1 cellular context compared by ENCODE assay signal in the genomic region with DNA sequence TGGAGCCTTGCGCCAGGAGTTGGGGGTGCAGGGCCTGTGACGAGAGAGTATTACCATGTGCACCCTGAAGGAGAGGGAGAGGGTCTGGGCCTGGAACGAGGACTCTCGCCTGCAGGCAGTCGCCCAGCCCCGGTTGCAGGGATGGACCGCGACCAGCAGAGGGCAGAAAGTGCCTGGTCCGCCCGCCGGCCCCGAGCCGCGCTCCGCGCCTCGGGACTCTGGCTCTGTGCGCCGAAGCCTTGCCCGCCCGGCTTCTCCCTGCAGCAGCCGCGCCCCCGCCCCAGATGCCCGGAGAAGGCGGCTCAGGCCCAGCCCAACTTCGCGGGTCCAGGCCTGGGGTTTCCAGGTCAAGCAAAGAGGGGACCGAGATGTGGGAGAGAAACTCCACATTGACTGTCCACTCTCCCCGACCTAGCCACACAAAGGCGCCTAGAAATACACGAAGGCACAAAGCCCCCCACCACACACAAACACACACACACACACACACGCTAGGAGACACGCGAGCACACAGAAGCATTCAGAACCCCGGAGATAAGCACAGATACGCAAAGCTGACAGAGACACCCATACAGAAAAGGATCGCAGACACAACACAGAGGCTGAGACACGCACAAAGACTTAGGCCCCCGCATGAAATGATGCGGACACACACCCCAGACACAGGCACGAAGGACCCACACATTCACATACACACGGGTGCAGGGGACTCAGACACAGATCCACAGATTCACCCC.
TF ChIP-seq lines count a peak whose summit lies in the region.

No MANE protein-coding gene starts in this region.

TF ChIP-seq in HEK293, 187 proteins besides CTCF, POLR2A, EP300 and RAD21 (continued from another document and continues in another):
- TF ChIP-seq ZNF184 (tag by site-specific recombination; IDR thresholded peaks at IDR 0.05) (no peak), ZBTB21 (tag by site-specific recombination; IDR thresholded peaks at IDR 0.05) (no peak), WT1 (tag by site-specific recombination; IDR thresholded peaks at IDR 0.05) (no peak), ZNF202 (tag by site-specific recombination; IDR thresholded peaks at IDR 0.05; ENCODE audit: borderline replicate concordance) (no peak), ZNF473 (tag by site-specific recombination; IDR thresholded peaks at IDR 0.05) (no peak), ZNF23 (tag by site-specific recombination; IDR thresholded peaks at IDR 0.05; ENCODE audit: borderline replicate concordance) (no peak), ZNF701 (tag by site-specific recombination; IDR thresholded peaks at IDR 0.05) (no peak), ZBTB7A (tag by site-specific recombination; IDR thresholded peaks at IDR 0.05; ENCODE audit: low read depth) (peak; percentile 78; the same call in 1 of the 2 replicates), MEIS1 (CRISPR knock-in tag; IDR thresholded peaks at IDR 0.05; ENCODE audit: borderline replicate concordance) (no peak), ZNF214 (tag by site-specific recombination; IDR thresholded peaks at IDR 0.05; ENCODE audit: borderline replicate concordance) (no peak), FEZF1 (tag by site-specific recombination; IDR thresholded peaks at IDR 0.05) (no peak), ZNF707 (tag by site-specific recombination; IDR thresholded peaks at IDR 0.05) (no peak), ZNF558 (tag by site-specific recombination; IDR thresholded peaks at IDR 0.05) (no peak), ZNF654 (tag by site-specific recombination; IDR thresholded peaks at IDR 0.05; ENCODE audit: low read depth) (peak; percentile 42)
- TF ChIP-seq, protein P1, sequence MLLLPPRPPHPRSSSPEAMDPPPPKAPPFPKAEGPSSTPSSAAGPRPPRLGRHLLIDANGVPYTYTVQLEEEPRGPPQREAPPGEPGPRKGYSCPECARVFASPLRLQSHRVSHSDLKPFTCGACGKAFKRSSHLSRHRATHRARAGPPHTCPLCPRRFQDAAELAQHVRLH (tag by site-specific recombination; IDR thresholded peaks at IDR 0.05) = no peak
- TF ChIP-seq, protein P2, sequence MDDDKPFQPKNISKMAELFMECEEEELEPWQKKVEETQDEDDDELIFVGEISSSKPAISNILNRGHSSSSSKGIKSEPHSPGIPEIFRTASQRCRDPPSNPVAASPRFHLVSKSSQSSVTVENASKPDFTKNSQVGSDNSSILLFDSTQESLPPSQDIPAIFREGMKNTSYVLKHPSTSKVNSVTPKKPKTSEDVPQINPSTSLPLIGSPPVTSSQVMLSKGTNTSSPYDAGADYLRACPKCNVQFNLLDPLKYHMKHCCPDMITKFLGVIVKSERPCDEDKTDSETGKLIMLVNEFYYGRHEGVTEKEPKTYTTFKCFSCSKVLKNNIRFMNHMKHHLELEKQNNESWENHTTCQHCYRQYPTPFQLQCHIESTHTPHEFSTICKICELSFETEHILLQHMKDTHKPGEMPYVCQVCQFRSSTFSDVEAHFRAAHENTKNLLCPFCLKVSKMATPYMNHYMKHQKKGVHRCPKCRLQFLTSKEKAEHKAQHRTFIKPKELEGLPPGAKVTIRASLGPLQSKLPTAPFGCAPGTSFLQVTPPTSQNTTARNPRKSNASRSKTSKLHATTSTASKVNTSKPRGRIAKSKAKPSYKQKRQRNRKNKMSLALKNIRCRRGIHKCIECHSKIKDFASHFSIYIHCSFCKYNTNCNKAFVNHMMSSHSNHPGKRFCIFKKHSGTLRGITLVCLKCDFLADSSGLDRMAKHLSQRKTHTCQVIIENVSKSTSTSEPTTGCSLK (tag by site-specific recombination; IDR thresholded peaks at IDR 0.05) = no peak
- TF ChIP-seq, protein P3, sequence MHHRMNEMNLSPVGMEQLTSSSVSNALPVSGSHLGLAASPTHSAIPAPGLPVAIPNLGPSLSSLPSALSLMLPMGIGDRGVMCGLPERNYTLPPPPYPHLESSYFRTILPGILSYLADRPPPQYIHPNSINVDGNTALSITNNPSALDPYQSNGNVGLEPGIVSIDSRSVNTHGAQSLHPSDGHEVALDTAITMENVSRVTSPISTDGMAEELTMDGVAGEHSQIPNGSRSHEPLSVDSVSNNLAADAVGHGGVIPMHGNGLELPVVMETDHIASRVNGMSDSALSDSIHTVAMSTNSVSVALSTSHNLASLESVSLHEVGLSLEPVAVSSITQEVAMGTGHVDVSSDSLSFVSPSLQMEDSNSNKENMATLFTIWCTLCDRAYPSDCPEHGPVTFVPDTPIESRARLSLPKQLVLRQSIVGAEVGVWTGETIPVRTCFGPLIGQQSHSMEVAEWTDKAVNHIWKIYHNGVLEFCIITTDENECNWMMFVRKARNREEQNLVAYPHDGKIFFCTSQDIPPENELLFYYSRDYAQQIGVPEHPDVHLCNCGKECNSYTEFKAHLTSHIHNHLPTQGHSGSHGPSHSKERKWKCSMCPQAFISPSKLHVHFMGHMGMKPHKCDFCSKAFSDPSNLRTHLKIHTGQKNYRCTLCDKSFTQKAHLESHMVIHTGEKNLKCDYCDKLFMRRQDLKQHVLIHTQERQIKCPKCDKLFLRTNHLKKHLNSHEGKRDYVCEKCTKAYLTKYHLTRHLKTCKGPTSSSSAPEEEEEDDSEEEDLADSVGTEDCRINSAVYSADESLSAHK (tag by site-specific recombination; IDR thresholded peaks at IDR 0.05) = no peak
- TF ChIP-seq, protein P4, sequence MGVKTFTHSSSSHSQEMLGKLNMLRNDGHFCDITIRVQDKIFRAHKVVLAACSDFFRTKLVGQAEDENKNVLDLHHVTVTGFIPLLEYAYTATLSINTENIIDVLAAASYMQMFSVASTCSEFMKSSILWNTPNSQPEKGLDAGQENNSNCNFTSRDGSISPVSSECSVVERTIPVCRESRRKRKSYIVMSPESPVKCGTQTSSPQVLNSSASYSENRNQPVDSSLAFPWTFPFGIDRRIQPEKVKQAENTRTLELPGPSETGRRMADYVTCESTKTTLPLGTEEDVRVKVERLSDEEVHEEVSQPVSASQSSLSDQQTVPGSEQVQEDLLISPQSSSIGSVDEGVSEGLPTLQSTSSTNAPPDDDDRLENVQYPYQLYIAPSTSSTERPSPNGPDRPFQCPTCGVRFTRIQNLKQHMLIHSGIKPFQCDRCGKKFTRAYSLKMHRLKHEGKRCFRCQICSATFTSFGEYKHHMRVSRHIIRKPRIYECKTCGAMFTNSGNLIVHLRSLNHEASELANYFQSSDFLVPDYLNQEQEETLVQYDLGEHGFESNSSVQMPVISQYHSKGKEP (tag by site-specific recombination; IDR thresholded peaks at IDR 0.05) = no peak
- TF ChIP-seq, protein P5, sequence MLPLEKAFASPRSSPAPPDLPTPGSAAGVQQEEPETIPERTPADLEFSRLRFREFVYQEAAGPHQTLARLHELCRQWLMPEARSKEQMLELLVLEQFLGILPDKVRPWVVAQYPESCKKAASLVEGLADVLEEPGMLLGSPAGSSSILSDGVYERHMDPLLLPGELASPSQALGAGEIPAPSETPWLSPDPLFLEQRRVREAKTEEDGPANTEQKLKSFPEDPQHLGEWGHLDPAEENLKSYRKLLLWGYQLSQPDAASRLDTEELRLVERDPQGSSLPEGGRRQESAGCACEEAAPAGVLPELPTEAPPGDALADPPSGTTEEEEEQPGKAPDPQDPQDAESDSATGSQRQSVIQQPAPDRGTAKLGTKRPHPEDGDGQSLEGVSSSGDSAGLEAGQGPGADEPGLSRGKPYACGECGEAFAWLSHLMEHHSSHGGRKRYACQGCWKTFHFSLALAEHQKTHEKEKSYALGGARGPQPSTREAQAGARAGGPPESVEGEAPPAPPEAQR (tag by site-specific recombination; IDR thresholded peaks at IDR 0.05) = no peak
- TF ChIP-seq, protein P6, sequence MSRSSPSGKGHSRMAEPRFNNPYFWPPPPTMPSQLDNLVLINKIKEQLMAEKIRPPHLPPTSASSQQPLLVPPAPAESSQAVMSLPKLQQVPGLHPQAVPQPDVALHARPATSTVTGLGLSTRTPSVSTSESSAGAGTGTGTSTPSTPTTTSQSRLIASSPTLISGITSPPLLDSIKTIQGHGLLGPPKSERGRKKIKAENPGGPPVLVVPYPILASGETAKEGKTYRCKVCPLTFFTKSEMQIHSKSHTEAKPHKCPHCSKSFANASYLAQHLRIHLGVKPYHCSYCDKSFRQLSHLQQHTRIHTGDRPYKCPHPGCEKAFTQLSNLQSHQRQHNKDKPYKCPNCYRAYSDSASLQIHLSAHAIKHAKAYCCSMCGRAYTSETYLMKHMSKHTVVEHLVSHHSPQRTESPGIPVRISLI (tag by site-specific recombination; IDR thresholded peaks at IDR 0.05) = no peak
- TF ChIP-seq, protein P7, sequence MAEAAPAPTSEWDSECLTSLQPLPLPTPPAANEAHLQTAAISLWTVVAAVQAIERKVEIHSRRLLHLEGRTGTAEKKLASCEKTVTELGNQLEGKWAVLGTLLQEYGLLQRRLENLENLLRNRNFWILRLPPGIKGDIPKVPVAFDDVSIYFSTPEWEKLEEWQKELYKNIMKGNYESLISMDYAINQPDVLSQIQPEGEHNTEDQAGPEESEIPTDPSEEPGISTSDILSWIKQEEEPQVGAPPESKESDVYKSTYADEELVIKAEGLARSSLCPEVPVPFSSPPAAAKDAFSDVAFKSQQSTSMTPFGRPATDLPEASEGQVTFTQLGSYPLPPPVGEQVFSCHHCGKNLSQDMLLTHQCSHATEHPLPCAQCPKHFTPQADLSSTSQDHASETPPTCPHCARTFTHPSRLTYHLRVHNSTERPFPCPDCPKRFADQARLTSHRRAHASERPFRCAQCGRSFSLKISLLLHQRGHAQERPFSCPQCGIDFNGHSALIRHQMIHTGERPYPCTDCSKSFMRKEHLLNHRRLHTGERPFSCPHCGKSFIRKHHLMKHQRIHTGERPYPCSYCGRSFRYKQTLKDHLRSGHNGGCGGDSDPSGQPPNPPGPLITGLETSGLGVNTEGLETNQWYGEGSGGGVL (tag by site-specific recombination; IDR thresholded peaks at IDR 0.05) = peak; percentile 6; the same call in 1 of the 2 replicates
- TF ChIP-seq, protein P8, sequence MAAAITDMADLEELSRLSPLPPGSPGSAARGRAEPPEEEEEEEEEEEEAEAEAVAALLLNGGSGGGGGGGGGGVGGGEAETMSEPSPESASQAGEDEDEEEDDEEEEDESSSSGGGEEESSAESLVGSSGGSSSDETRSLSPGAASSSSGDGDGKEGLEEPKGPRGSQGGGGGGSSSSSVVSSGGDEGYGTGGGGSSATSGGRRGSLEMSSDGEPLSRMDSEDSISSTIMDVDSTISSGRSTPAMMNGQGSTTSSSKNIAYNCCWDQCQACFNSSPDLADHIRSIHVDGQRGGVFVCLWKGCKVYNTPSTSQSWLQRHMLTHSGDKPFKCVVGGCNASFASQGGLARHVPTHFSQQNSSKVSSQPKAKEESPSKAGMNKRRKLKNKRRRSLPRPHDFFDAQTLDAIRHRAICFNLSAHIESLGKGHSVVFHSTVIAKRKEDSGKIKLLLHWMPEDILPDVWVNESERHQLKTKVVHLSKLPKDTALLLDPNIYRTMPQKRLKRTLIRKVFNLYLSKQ (tag by site-specific recombination; IDR thresholded peaks at IDR 0.05; ENCODE audit: borderline replicate concordance) = no peak
- TF ChIP-seq, protein P9, sequence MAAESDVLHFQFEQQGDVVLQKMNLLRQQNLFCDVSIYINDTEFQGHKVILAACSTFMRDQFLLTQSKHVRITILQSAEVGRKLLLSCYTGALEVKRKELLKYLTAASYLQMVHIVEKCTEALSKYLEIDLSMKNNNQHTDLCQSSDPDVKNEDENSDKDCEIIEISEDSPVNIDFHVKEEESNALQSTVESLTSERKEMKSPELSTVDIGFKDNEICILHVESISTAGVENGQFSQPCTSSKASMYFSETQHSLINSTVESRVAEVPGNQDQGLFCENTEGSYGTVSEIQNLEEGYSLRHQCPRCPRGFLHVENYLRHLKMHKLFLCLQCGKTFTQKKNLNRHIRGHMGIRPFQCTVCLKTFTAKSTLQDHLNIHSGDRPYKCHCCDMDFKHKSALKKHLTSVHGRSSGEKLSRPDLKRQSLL (tag by site-specific recombination; IDR thresholded peaks at IDR 0.05) = no peak
- TF ChIP-seq, protein P10, sequence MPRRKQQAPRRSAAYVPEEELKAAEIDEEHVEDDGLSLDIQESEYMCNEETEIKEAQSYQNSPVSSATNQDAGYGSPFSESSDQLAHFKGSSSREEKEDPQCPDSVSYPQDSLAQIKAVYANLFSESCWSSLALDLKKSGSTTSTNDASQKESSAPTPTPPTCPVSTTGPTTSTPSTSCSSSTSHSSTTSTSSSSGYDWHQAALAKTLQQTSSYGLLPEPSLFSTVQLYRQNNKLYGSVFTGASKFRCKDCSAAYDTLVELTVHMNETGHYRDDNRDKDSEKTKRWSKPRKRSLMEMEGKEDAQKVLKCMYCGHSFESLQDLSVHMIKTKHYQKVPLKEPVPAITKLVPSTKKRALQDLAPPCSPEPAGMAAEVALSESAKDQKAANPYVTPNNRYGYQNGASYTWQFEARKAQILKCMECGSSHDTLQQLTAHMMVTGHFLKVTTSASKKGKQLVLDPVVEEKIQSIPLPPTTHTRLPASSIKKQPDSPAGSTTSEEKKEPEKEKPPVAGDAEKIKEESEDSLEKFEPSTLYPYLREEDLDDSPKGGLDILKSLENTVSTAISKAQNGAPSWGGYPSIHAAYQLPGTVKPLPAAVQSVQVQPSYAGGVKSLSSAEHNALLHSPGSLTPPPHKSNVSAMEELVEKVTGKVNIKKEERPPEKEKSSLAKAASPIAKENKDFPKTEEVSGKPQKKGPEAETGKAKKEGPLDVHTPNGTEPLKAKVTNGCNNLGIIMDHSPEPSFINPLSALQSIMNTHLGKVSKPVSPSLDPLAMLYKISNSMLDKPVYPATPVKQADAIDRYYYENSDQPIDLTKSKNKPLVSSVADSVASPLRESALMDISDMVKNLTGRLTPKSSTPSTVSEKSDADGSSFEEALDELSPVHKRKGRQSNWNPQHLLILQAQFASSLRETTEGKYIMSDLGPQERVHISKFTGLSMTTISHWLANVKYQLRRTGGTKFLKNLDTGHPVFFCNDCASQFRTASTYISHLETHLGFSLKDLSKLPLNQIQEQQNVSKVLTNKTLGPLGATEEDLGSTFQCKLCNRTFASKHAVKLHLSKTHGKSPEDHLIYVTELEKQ (tag by site-specific recombination; IDR thresholded peaks at IDR 0.05; ENCODE audit: borderline replicate concordance) = no peak
- TF ChIP-seq, protein P11, sequence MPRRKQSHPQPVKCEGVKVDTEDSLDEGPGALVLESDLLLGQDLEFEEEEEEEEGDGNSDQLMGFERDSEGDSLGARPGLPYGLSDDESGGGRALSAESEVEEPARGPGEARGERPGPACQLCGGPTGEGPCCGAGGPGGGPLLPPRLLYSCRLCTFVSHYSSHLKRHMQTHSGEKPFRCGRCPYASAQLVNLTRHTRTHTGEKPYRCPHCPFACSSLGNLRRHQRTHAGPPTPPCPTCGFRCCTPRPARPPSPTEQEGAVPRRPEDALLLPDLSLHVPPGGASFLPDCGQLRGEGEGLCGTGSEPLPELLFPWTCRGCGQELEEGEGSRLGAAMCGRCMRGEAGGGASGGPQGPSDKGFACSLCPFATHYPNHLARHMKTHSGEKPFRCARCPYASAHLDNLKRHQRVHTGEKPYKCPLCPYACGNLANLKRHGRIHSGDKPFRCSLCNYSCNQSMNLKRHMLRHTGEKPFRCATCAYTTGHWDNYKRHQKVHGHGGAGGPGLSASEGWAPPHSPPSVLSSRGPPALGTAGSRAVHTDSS (tag by site-specific recombination; IDR thresholded peaks at IDR 0.05) = no peak
- TF ChIP-seq, protein P12, sequence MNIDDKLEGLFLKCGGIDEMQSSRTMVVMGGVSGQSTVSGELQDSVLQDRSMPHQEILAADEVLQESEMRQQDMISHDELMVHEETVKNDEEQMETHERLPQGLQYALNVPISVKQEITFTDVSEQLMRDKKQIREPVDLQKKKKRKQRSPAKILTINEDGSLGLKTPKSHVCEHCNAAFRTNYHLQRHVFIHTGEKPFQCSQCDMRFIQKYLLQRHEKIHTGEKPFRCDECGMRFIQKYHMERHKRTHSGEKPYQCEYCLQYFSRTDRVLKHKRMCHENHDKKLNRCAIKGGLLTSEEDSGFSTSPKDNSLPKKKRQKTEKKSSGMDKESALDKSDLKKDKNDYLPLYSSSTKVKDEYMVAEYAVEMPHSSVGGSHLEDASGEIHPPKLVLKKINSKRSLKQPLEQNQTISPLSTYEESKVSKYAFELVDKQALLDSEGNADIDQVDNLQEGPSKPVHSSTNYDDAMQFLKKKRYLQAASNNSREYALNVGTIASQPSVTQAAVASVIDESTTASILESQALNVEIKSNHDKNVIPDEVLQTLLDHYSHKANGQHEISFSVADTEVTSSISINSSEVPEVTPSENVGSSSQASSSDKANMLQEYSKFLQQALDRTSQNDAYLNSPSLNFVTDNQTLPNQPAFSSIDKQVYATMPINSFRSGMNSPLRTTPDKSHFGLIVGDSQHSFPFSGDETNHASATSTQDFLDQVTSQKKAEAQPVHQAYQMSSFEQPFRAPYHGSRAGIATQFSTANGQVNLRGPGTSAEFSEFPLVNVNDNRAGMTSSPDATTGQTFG (tag by site-specific recombination; IDR thresholded peaks at IDR 0.05; ENCODE audit: borderline replicate concordance) = no peak
